In genomic region chr16:87560428-87561199, GRCh38 we compare ENCODE assay signal across 8 cellular contexts. TPM values are rescaled to one million over a fixed set of nuclear protein-coding genes. Genes with fewer than 3 reads are reported as not detected.
DNase-seq lines count a peak whose midpoint lies in the region; ATAC-seq and TF ChIP-seq lines count a peak whose summit lies in the region.

No MANE protein-coding gene starts in this region.

- ATAC-seq in heart left ventricle (peak in 3 of 4 donors; percentile 58 to 67 (median 63)), upper lobe of left lung (ENCODE audit: low FRiP score in 2 of 2) (peak; percentile 56 to 59), HG02610 (IDR thresholded peaks at IDR 0.05; ENCODE audit: unreplicated experiment) (no peak)

- no peaks in the 10 kb centered on the region for H3K36me3 Mint-ChIP-seq in MCF 10A (ENCODE audit: insufficient read depth, unreplicated experiment)

- H3K9me3 ChIP-seq in breast epithelium (peaks cover 0 to 8% of the 10 kb centered on the region in 2 donors), SJCRH30 (replicated peaks) (no peaks in the 10 kb centered on the region), heart left ventricle (no peaks in the 10 kb centered on the region), upper lobe of left lung (no peaks in the 10 kb centered on the region), esophagus muscularis mucosa (no peaks in the 10 kb centered on the region)

- H3K4me3 ChIP-seq in breast epithelium (no peak overlapping the region), SJCRH30 (no peak overlapping the region), heart left ventricle (no peak overlapping the region), upper lobe of left lung (no peak overlapping the region), esophagus muscularis mucosa (no peak overlapping the region)

- TF ChIP-seq EP300 in upper lobe of left lung (IDR thresholded peaks at IDR 0.05) = no peak
- TF ChIP-seq EP300 in esophagus muscularis mucosa (IDR thresholded peaks at IDR 0.05) = no peak

- TF ChIP-seq POLR2A in breast epithelium (IDR thresholded peaks at IDR 0.05) = no peak
- TF ChIP-seq POLR2A in heart left ventricle (IDR thresholded peaks at IDR 0.05) = no peak
- no peak for TF ChIP-seq POLR2A in upper lobe of left lung (IDR thresholded peaks at IDR 0.05)
- TF ChIP-seq POLR2A in esophagus muscularis mucosa (IDR thresholded peaks at IDR 0.05; ENCODE audit: low read depth) = no peak

- intact Hi-C loops in MCF 10A (cut with micrococcal nuclease) = no loop called here
- intact Hi-C loops in breast epithelium (cut with DNase I; ENCODE audit: low total_unique reads) = no loop called here
- intact Hi-C loops in heart left ventricle (cut with DNase I) = no loop called here
- intact Hi-C loops in esophagus muscularis mucosa (cut with DNase I) = no loop called here

- H3K27ac ChIP-seq in breast epithelium (no peak overlapping the region), SJCRH30 (no peak overlapping the region), heart left ventricle (no peak overlapping the region), upper lobe of left lung (no peak overlapping the region), esophagus muscularis mucosa (replicated peaks in 1 of 4) (no peak overlapping the region)

- peaks cover 4% of the 10 kb centered on the region for H3K4me1 Mint-ChIP-seq in MCF 10A (ENCODE audit: insufficient read depth, unreplicated experiment)

- CTCF ChIA-PET in MCF 10A (lab: Yijun Ruan, JAX) = interaction anchor here (0.6 to 0.8 kb wide), 2 partner anchors 10 to 76 kb away, joined by 3 to 4 read pairs; no protein-coding TSS in a partner anchor

- H3K4me1 ChIP-seq in breast epithelium = no peaks in the 10 kb centered on the region
- H3K4me1 ChIP-seq in SJCRH30 = peaks cover 9% of the 10 kb centered on the region; the same call in 1 of the 2 replicates
- peaks cover 0 to 15% (median 0%) of the 10 kb centered on the region in 12 donors for H3K4me1 ChIP-seq in heart left ventricle
- H3K4me1 ChIP-seq in upper lobe of left lung = peaks cover 0 to 22% (median 4%) of the 10 kb centered on the region in 4 donors
- H3K4me1 ChIP-seq in esophagus muscularis mucosa = peaks cover 6 to 21% (median 10%) of the 10 kb centered on the region in 4 donors

- no TSS peak for BruUV-seq in MCF 10A (replicated peaks; lab: Mats Ljungman, UMichigan)

- H3K27me3 ChIP-seq in breast epithelium (no peaks in the 10 kb centered on the region), SJCRH30 (no peaks in the 10 kb centered on the region), heart left ventricle (peaks cover 0 to 2% (median 0%) of the 10 kb centered on the region in 9 donors), upper lobe of left lung (no peaks in the 10 kb centered on the region), esophagus muscularis mucosa (peaks cover 0 to 18% (median 0%) of the 10 kb centered on the region in 4 donors)

- POLR2A ChIA-PET in MCF 10A (lab: Yijun Ruan, JAX) = no interaction called here

- H3K9me3 Mint-ChIP-seq in MCF 10A (ENCODE audit: unreplicated experiment) = peaks cover 7% of the 10 kb centered on the region

- H3K27me3 Mint-ChIP-seq in MCF 10A (ENCODE audit: insufficient read depth, unreplicated experiment) = peaks cover 21% of the 10 kb centered on the region

- H3K36me3 ChIP-seq in breast epithelium (no peaks in the 10 kb centered on the region), SJCRH30 (no peaks in the 10 kb centered on the region), heart left ventricle (no peaks in the 10 kb centered on the region), upper lobe of left lung (no peaks in the 10 kb centered on the region), esophagus muscularis mucosa (no peaks in the 10 kb centered on the region)

- DNase-seq in MCF 10A (ENCODE audit: unreplicated experiment) = peak; percentile 61
- DNase-seq in breast epithelium (ENCODE audit: low spot score in 2 of 2) = no peak
- peak; percentile 14 to 24 for DNase-seq in SJCRH30
- DNase-seq in heart left ventricle = peak in 4 of 5 donors; percentile 33 to 57 (median 42)
- peak; percentile 32 to 68 for DNase-seq in upper lobe of left lung
- no peak for DNase-seq in hypothalamus (lab: John Stamatoyannopoulos, UW)
- DNase-seq in esophagus muscularis mucosa (ENCODE audit: extremely low spot score) = no peak

- TF ChIP-seq CTCF in MCF 10A (IDR thresholded peaks at IDR 0.05; ENCODE audit: unreplicated experiment) (no peak), breast epithelium (IDR thresholded peaks at IDR 0.05) (no peak), heart left ventricle (IDR thresholded peaks at IDR 0.05) (no peak), upper lobe of left lung (IDR thresholded peaks at IDR 0.05) (no peak), esophagus muscularis mucosa (IDR thresholded peaks at IDR 0.05) (no peak)

- no peak overlapping the region for H3K27ac Mint-ChIP-seq in MCF 10A (ENCODE audit: low read depth, unreplicated experiment)

- WGBS in heart left ventricle, 4 donors = 67 to 82% (median 78%) methylated on average over 10 to 12 of the region's 12 CpGs
- WGBS in upper lobe of left lung, 2 donors = 72 to 77% methylated on average over 10 of the region's 12 CpGs
- 76% methylated on average over 8 of the region's 12 CpGs for WGBS in esophagus muscularis mucosa

- H3K4me3 Mint-ChIP-seq in MCF 10A (ENCODE audit: unreplicated experiment) = no peak overlapping the region

RNA-seq across cellular contexts. Expression of gene JPH3, which starts 41.7 kb away (rescaled TPM):
- total RNA-seq in MCF 10A (2022) = not detected in 2 replicates
- under 1 TPM in 1 of 3 donors, not detected in 2; 0.33 TPM for total RNA-seq in breast epithelium
- total RNA-seq in SJCRH30 (2014; rRNA removed; shearing (Covaris generic)) = not detected in 2 replicates
- under 1 TPM in 3 of 9 donors, not detected in 6; 0.12 to 0.58 (median 0.29) TPM for total RNA-seq in heart left ventricle
- under 1 TPM in 1 of 2 donors, not detected in 1; 0.03 TPM for polyA plus RNA-seq in heart left ventricle
- total RNA-seq in upper lobe of left lung = under 1 TPM in 1 of 6 donors, not detected in 5; 0.24 TPM
- total RNA-seq in esophagus muscularis mucosa = 1 to 10 TPM in 1 of 4 donors, under 1 TPM in 3; 0.42 to 2.2 (median 0.54) TPM

Comparison
In these comparisons a context has a peak if more than half of its experiments do, and no peak if none do; other contexts are left out.
1. DNase-seq: peak in MCF 10A (single experiment), SJCRH30 (2 of 2), heart left ventricle (4 of 5) and upper lobe of left lung (2 of 2); none in breast epithelium (0 of 2), hypothalamus (0 of 51) and esophagus muscularis mucosa (single experiment).